ENCODE assay signal across 43 cellular contexts in the genomic region with DNA sequence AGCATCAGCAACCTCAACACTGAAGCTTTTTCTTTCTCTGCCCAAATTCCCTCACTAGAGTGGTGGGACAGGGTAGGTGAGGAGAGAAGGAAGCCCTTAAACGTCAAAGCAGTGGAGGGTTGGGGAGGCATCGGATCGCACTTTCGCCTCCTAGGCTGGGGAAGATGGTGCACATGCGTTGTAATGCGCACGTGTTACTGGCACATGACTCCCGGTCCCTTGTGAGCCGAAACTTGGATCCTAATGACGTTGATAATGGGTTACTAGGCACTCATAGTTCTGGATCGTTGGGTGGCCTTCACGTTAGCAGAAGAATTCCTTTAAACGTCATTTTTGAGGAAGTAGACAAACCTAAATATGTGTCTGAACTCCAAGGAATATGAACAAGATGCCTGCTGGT. TPM values are rescaled to one million over a fixed set of nuclear protein-coding genes. Genes with fewer than 3 reads are reported as not detected.
"Had no signal": no experiment of that assay in that cellular context is flagged by ENCODE, and none has a peak within 500 bp of the region (broad histone marks: within the 10 kb centered on the region; RNA-seq: fewer than 3 reads in every experiment).

A gene with protein sequence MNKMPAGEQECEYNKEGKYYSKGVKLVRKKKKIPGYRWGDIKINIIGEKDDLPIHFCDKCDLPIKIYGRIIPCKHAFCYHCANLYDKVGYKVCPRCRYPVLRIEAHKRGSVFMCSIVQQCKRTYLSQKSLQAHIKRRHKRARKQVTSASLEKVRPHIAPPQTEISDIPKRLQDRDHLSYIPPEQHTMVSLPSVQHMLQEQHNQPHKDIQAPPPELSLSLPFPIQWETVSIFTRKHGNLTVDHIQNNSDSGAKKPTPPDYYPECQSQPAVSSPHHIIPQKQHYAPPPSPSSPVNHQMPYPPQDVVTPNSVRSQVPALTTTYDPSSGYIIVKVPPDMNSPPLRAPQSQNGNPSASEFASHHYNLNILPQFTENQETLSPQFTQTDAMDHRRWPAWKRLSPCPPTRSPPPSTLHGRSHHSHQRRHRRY (plus strand): TSS at position 301 of the 400 bp plus-strand sequence. CDS start 79 bp downstream, at position 380.

- H3K4me3 ChIP-seq: adrenal gland, ascending aorta, body of pancreas, breast epithelium, cardiac muscle cell had no signal

- H3K27me3 ChIP-seq: ascending aorta, body of pancreas, brain microvascular endothelial cell, cardiac muscle cell had no signal

- H3K4me1 Mint-ChIP-seq: activated naive CD4-positive, alpha-beta T cell treated with anti-CD3 and anti-CD28 coated beads, Interleukin-2, amount 10 ng/mL, durations not matched to agents 7 days and 5 days; activated naive CD4-positive, alpha-beta T cell treated with anti-CD3 and anti-CD28 coated beads, Interleukin-2, amount 50 U/mL, for 24 hours; activated naive CD8-positive, alpha-beta T cell treated with anti-CD3 and anti-CD28 coated beads for 36 hours; activated naive CD8-positive, alpha-beta T cell treated with anti-CD3 and anti-CD28 coated beads, Interleukin-2, amount 10 ng/mL, durations not matched to agents 7 days and 5 days; activated naive CD8-positive, alpha-beta T cell treated with anti-CD3 and anti-CD28 coated beads, Interleukin-2, amount 50 U/mL, for 24 hours; activated T-helper 17 cell treated with anti-CD3 and anti-CD28 coated beads, Interleukin-2, amount 50 U/mL, for 72 hours; brain; central memory CD8-positive, alpha-beta T cell had no signal

- DNase-seq: activated effector memory CD4-positive, alpha-beta T cell treated with anti-CD3 and anti-CD28 coated beads, Interleukin-2, amount 50 U/mL, for 16 hours; activated effector memory CD4-positive, alpha-beta T cell treated with Interleukin-2 at 50 U/mL for 16 hours; activated gamma-delta T cell; activated gamma-delta T cell treated with Interleukin-2 at 50 U/mL for 16 hours; activated naive CD4-positive, alpha-beta T cell; activated naive CD4-positive, alpha-beta T cell treated with anti-CD3 and anti-CD28 coated beads for 36 hours; activated naive CD4-positive, alpha-beta T cell treated with anti-CD3 and anti-CD28 coated beads, Interleukin-2, amount 10 ng/mL, durations not matched to agents 7 days and 5 days; activated naive CD4-positive, alpha-beta T cell treated with anti-CD3 and anti-CD28 coated beads, Interleukin-2, amount 50 U/mL, for 16 hours; activated naive CD4-positive, alpha-beta T cell treated with Interleukin-2 at 50 U/mL for 16 hours; activated naive CD8-positive, alpha-beta T cell treated with anti-CD3 and anti-CD28 coated beads for 36 hours; activated naive CD8-positive, alpha-beta T cell treated with anti-CD3 and anti-CD28 coated beads, Interleukin-2, amount 10 ng/mL, durations not matched to agents 7 days and 5 days; activated naive CD8-positive, alpha-beta T cell treated with anti-CD3 and anti-CD28 coated beads, Interleukin-2, amount 50 U/mL, for 24 hours; activated T-cell treated with anti-CD3 and anti-CD28 coated beads, Interleukin-2, amount 50 U/mL, for 1 hour; activated T-cell treated with anti-CD3 and anti-CD28 coated beads, Interleukin-2, amount 50 U/mL, for 24 hours; activated T-cell treated with anti-CD3 and anti-CD28 coated beads, Interleukin-2, amount 50 U/mL, for 4 hours; activated T-cell treated with anti-CD3 and anti-CD28 coated beads, Interleukin-2, amount 50 U/mL, for 48 hours; activated T-cell treated with anti-CD3 and anti-CD28 coated beads, Interleukin-2, amount 50 U/mL, for 72 hours; adrenal gland; amniotic stem cell; amygdala; anterior cingulate cortex; aorta; body of pancreas; brain microvascular endothelial cell; caudate nucleus; central memory CD4-positive, alpha-beta T cell; cerebellar nuclear complex had no signal

- H3K36me3 ChIP-seq: adrenal gland, ascending aorta, brain microvascular endothelial cell, breast epithelium, cardiac muscle cell had no signal

- FAIRE-seq: bronchial epithelial cell had no signal

- H3K9me3 ChIP-seq: adrenal gland, ascending aorta, body of pancreas, breast epithelium had no signal

- ATAC-seq: activated naive CD4-positive, alpha-beta T cell treated with anti-CD3 and anti-CD28 coated beads, Interleukin-2, amount 50 U/mL, for 72 hours; activated naive CD8-positive, alpha-beta T cell treated with anti-CD3 and anti-CD28 coated beads, Interleukin-2, amount 50 U/mL, for 24 hours; activated T-cell treated with anti-CD3 and anti-CD28 coated beads, Interleukin-2, amount 50 U/mL, for 4 hours; activated T-cell treated with anti-CD3 and anti-CD28 coated beads, Interleukin-2, amount 50 U/mL, for 72 hours; activated T-helper 17 cell treated with anti-CD3 and anti-CD28 coated beads, Interleukin-2, amount 50 U/mL, for 72 hours; body of pancreas had no signal

- H3K27ac ChIP-seq: adrenal gland, ascending aorta, body of pancreas, brain microvascular endothelial cell, breast epithelium, cardiac muscle cell had no signal

- H3K36me3 Mint-ChIP-seq: activated naive CD4-positive, alpha-beta T cell treated with anti-CD3 and anti-CD28 coated beads, Interleukin-2, amount 10 ng/mL, durations not matched to agents 7 days and 5 days; activated naive CD4-positive, alpha-beta T cell treated with anti-CD3 and anti-CD28 coated beads, Interleukin-2, amount 50 U/mL, for 24 hours; activated naive CD4-positive, alpha-beta T cell treated with anti-CD3 and anti-CD28 coated beads, Interleukin-2, amount 50 U/mL, for 72 hours; activated naive CD8-positive, alpha-beta T cell; activated naive CD8-positive, alpha-beta T cell treated with anti-CD3 and anti-CD28 coated beads for 36 hours; activated naive CD8-positive, alpha-beta T cell treated with anti-CD3 and anti-CD28 coated beads, Interleukin-2, amount 10 ng/mL, durations not matched to agents 7 days and 5 days; brain had no signal

- H3K27ac Mint-ChIP-seq: activated naive CD4-positive, alpha-beta T cell treated with anti-CD3 and anti-CD28 coated beads for 36 hours; activated naive CD4-positive, alpha-beta T cell treated with anti-CD3 and anti-CD28 coated beads, Interleukin-2, amount 10 ng/mL, durations not matched to agents 7 days and 5 days; activated naive CD4-positive, alpha-beta T cell treated with anti-CD3 and anti-CD28 coated beads, Interleukin-2, amount 50 U/mL, for 24 hours; activated naive CD4-positive, alpha-beta T cell treated with anti-CD3 and anti-CD28 coated beads, Interleukin-2, amount 50 U/mL, for 72 hours; activated naive CD8-positive, alpha-beta T cell; activated naive CD8-positive, alpha-beta T cell treated with anti-CD3 and anti-CD28 coated beads for 36 hours; activated naive CD8-positive, alpha-beta T cell treated with anti-CD3 and anti-CD28 coated beads, Interleukin-2, amount 10 ng/mL, durations not matched to agents 7 days and 5 days; activated naive CD8-positive, alpha-beta T cell treated with anti-CD3 and anti-CD28 coated beads, Interleukin-2, amount 50 U/mL, for 24 hours; activated T-cell treated with anti-CD3 and anti-CD28 coated beads, Interleukin-2, amount 50 U/mL, for 24 hours; activated T-cell treated with anti-CD3 and anti-CD28 coated beads, Interleukin-2, amount 50 U/mL, for 72 hours; activated T-helper 1 cell treated with anti-CD3 and anti-CD28 coated beads, Interleukin-12 subunit alpha, Interleukin-12 subunit beta, Interleukin-2, Interleukin-4 antibody, amounts not matched to agents 30 ng/mL and 10 ng/mL and 1 ng/mL, durations not matched to agents 14 hours and 24 hours and 36 hours; activated T-helper 17 cell treated with anti-CD3 and anti-CD28 coated beads, Interleukin-2, amount 50 U/mL, for 72 hours; activated T-helper 2 cell treated with anti-CD3 and anti-CD28 coated beads, Interferon-gamma antibody, Interleukin-2, Interleukin-4, amounts not matched to agents 10 μg/mL and 5 μg/mL and 100 μg/mL, durations not matched to agents 14 hours and 24 hours and 36 hours; brain had no signal

- H3K27me3 Mint-ChIP-seq: activated naive CD4-positive, alpha-beta T cell treated with anti-CD3 and anti-CD28 coated beads, Interleukin-2, amount 10 ng/mL, durations not matched to agents 7 days and 5 days; activated naive CD8-positive, alpha-beta T cell; activated naive CD8-positive, alpha-beta T cell treated with anti-CD3 and anti-CD28 coated beads for 36 hours; activated naive CD8-positive, alpha-beta T cell treated with anti-CD3 and anti-CD28 coated beads, Interleukin-2, amount 10 ng/mL, durations not matched to agents 7 days and 5 days; activated T-cell treated with anti-CD3 and anti-CD28 coated beads, Interleukin-2, amount 50 U/mL, for 24 hours; activated T-helper 17 cell treated with anti-CD3 and anti-CD28 coated beads, Interleukin-2, amount 50 U/mL, for 72 hours; brain; central memory CD8-positive, alpha-beta T cell had no signal

- H3K4me3 Mint-ChIP-seq: activated naive CD4-positive, alpha-beta T cell treated with anti-CD3 and anti-CD28 coated beads for 36 hours; activated naive CD4-positive, alpha-beta T cell treated with anti-CD3 and anti-CD28 coated beads, Interleukin-2, amount 10 ng/mL, durations not matched to agents 7 days and 5 days; activated naive CD4-positive, alpha-beta T cell treated with anti-CD3 and anti-CD28 coated beads, Interleukin-2, amount 50 U/mL, for 24 hours; activated naive CD8-positive, alpha-beta T cell; activated naive CD8-positive, alpha-beta T cell treated with anti-CD3 and anti-CD28 coated beads for 36 hours; activated naive CD8-positive, alpha-beta T cell treated with anti-CD3 and anti-CD28 coated beads, Interleukin-2, amount 10 ng/mL, durations not matched to agents 7 days and 5 days; activated naive CD8-positive, alpha-beta T cell treated with anti-CD3 and anti-CD28 coated beads, Interleukin-2, amount 50 U/mL, for 24 hours; activated T-cell treated with anti-CD3 and anti-CD28 coated beads, Interleukin-2, amount 50 U/mL, for 24 hours; activated T-cell treated with anti-CD3 and anti-CD28 coated beads, Interleukin-2, amount 50 U/mL, for 4 hours; activated T-cell treated with anti-CD3 and anti-CD28 coated beads, Interleukin-2, amount 50 U/mL, for 72 hours; activated T-helper 1 cell treated with anti-CD3 and anti-CD28 coated beads, Interleukin-12 subunit alpha, Interleukin-12 subunit beta, Interleukin-2, Interleukin-4 antibody, amounts not matched to agents 30 ng/mL and 10 ng/mL and 1 ng/mL, durations not matched to agents 14 hours and 24 hours and 36 hours; activated T-helper 17 cell treated with anti-CD3 and anti-CD28 coated beads, Interleukin-2, amount 50 U/mL, for 72 hours; brain; central memory CD8-positive, alpha-beta T cell had no signal

- H3K4me1 ChIP-seq: adrenal gland, ascending aorta, body of pancreas, breast epithelium had no signal

- H3K9me3 Mint-ChIP-seq: activated naive CD4-positive, alpha-beta T cell treated with anti-CD3 and anti-CD28 coated beads for 36 hours; activated naive CD4-positive, alpha-beta T cell treated with anti-CD3 and anti-CD28 coated beads, Interleukin-2, amount 10 ng/mL, durations not matched to agents 7 days and 5 days; activated naive CD4-positive, alpha-beta T cell treated with anti-CD3 and anti-CD28 coated beads, Interleukin-2, amount 50 U/mL, for 24 hours; activated naive CD4-positive, alpha-beta T cell treated with anti-CD3 and anti-CD28 coated beads, Interleukin-2, amount 50 U/mL, for 72 hours; activated naive CD8-positive, alpha-beta T cell treated with anti-CD3 and anti-CD28 coated beads for 36 hours; activated naive CD8-positive, alpha-beta T cell treated with anti-CD3 and anti-CD28 coated beads, Interleukin-2, amount 10 ng/mL, durations not matched to agents 7 days and 5 days; activated T-cell treated with anti-CD3 and anti-CD28 coated beads, Interleukin-2, amount 50 U/mL, for 24 hours; activated T-cell treated with anti-CD3 and anti-CD28 coated beads, Interleukin-2, amount 50 U/mL, for 4 hours; activated T-cell treated with anti-CD3 and anti-CD28 coated beads, Interleukin-2, amount 50 U/mL, for 72 hours; activated T-helper 1 cell treated with anti-CD3 and anti-CD28 coated beads, Interleukin-12 subunit alpha, Interleukin-12 subunit beta, Interleukin-2, Interleukin-4 antibody, amounts not matched to agents 30 ng/mL and 10 ng/mL and 1 ng/mL, durations not matched to agents 14 hours and 24 hours and 36 hours; activated T-helper 17 cell treated with anti-CD3 and anti-CD28 coated beads, Interleukin-2, amount 50 U/mL, for 72 hours; activated T-helper 2 cell treated with anti-CD3 and anti-CD28 coated beads, Interferon-gamma antibody, Interleukin-2, Interleukin-4, amounts not matched to agents 10 μg/mL and 5 μg/mL and 100 μg/mL, durations not matched to agents 14 hours and 24 hours and 36 hours; central memory CD8-positive, alpha-beta T cell had no signal

RNA-seq across cellular contexts. Expression of the gene that starts here (rescaled TPM):
- total RNA-seq: activated naive CD4-positive, alpha-beta T cell treated with anti-CD3 and anti-CD28 coated beads for 36 hours; activated naive CD4-positive, alpha-beta T cell treated with anti-CD3 and anti-CD28 coated beads, Interleukin-2, amount 50 U/mL, for 72 hours; activated naive CD8-positive, alpha-beta T cell treated with anti-CD3 and anti-CD28 coated beads for 36 hours; activated naive CD8-positive, alpha-beta T cell treated with anti-CD3 and anti-CD28 coated beads, Interleukin-2, amount 10 ng/mL, durations not matched to agents 7 days and 5 days; activated T-cell treated with anti-CD3 and anti-CD28 coated beads, Interleukin-2, amount 50 U/mL, for 4 hours; activated T-cell treated with anti-CD3 and anti-CD28 coated beads, Interleukin-2, amount 50 U/mL, for 72 hours; activated T-helper 1 cell treated with anti-CD3 and anti-CD28 coated beads, Interleukin-12 subunit alpha, Interleukin-12 subunit beta, Interleukin-2, Interleukin-4 antibody, amounts not matched to agents 30 ng/mL and 10 ng/mL and 1 ng/mL, durations not matched to agents 14 hours and 24 hours and 36 hours; activated T-helper 17 cell treated with anti-CD3 and anti-CD28 coated beads, Interleukin-2, amount 50 U/mL, for 72 hours; activated T-helper 2 cell treated with anti-CD3 and anti-CD28 coated beads, Interferon-gamma antibody, Interleukin-2, Interleukin-4, amounts not matched to agents 10 μg/mL and 5 μg/mL and 100 μg/mL, durations not matched to agents 14 hours and 24 hours and 36 hours; adrenal gland; aorta; ascending aorta; breast epithelium; bronchial epithelial cell; cardiac muscle cell; cardiac septum; cerebellum; chondrocyte had no signal
- polyA plus RNA-seq: adipose tissue, adrenal gland, aorta, cardiac muscle cell had no signal
